12 cellular contexts compared by ENCODE assay signal in the genomic region with DNA sequence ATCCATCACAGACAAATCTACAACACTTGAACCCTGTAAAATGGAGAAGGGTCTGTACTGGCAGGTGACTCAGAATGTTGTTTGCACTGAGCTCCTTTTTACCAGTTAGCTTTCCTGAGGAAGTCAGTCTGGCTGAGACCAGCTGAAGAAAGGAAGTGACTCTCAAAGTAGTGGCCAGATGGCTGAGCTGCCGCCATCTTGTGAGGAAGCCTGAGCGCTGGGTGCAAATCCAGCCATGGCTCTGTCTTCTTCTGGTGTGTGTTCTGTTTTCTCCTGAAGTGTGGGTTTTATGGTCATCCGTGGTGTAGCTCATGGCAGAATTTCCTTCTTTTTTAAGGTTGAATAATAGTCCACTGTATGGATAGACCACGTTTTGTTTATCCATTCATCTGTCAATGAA.
"Had no signal": no experiment of that assay in that cellular context is flagged by ENCODE, and none has a peak within 500 bp of the region (broad histone marks: within the 10 kb centered on the region; RNA-seq: fewer than 3 reads in every experiment).

No MANE protein-coding gene starts in this region.

- H3K4me3 Mint-ChIP-seq: activated CD8-positive, alpha-beta memory T cell treated with anti-CD3 and anti-CD28 coated beads, Interleukin-2, amount 10 ng/mL, durations not matched to agents 7 days and 5 days; activated T-cell treated with anti-CD3 and anti-CD28 coated beads, Interleukin-2, amount 50 U/mL, for 24 hours had no signal

- H3K36me3 Mint-ChIP-seq: naive B cell had no signal

- H3K36me3 ChIP-seq: right atrium auricular region, tibial artery had no signal

- H3K27me3 Mint-ChIP-seq: naive B cell had no signal

- H3K27ac Mint-ChIP-seq: activated CD8-positive, alpha-beta memory T cell treated with anti-CD3 and anti-CD28 coated beads, Interleukin-2, amount 10 ng/mL, durations not matched to agents 7 days and 5 days; activated naive CD4-positive, alpha-beta T cell treated with anti-CD3 and anti-CD28 coated beads, Interleukin-2, amount 50 U/mL, for 72 hours; activated T-cell treated with anti-CD3 and anti-CD28 coated beads, Interleukin-2, amount 50 U/mL, for 24 hours; naive B cell had no signal

- H3K4me3 ChIP-seq: right atrium auricular region, smooth muscle cell, tibial artery had no signal

- ATAC-seq: activated CD8-positive, alpha-beta memory T cell treated with anti-CD3 and anti-CD28 coated beads, Interleukin-2, amount 10 ng/mL, durations not matched to agents 7 days and 5 days; activated naive CD4-positive, alpha-beta T cell treated with anti-CD3 and anti-CD28 coated beads, Interleukin-2, amount 50 U/mL, for 72 hours had no signal

- H3K9me3 ChIP-seq: tibial artery had no signal

- H3K27ac ChIP-seq: right atrium auricular region, tibial artery had no signal

- H3K27me3 ChIP-seq: right atrium auricular region had no signal

- DNase-seq: activated CD4-positive, alpha-beta T cell treated with anti-CD3 and anti-CD28 coated beads for 1 hour; activated CD4-positive, alpha-beta T cell treated with anti-CD3 and anti-CD28 coated beads, Interleukin-2, amount 50 U/mL, for 48 hours; activated CD8-positive, alpha-beta memory T cell treated with anti-CD3 and anti-CD28 coated beads, Interleukin-2, amount 10 ng/mL, durations not matched to agents 7 days and 5 days; activated effector memory CD4-positive, alpha-beta T cell treated with anti-CD3 and anti-CD28 coated beads, Interleukin-2, amount 50 U/mL, for 16 hours; activated T-cell treated with anti-CD3 and anti-CD28 coated beads, Interleukin-2, amount 50 U/mL, for 24 hours; amniotic stem cell; naive B cell; T-helper 9 cell; tibial artery had no signal

- H3K4me1 ChIP-seq: tibial artery had no signal
